In genomic region chr19:13366529-13367143, GRCh38 we compare ENCODE assay signal across 9 cellular contexts.
DNase-seq lines count a peak whose midpoint lies in the region; ATAC-seq, FAIRE-seq and TF ChIP-seq lines count a peak whose summit lies in the region.
"Had no signal": no experiment of that assay in that cellular context is flagged by ENCODE, and none has a peak within 500 bp of the region (broad histone marks: within the 10 kb centered on the region; RNA-seq: fewer than 3 reads in every experiment).

No MANE protein-coding gene starts in this region.

- no peak for TF ChIP-seq POLR2A in GM12892 (IDR thresholded peaks at IDR 0.05; ENCODE audit: low read depth, low read length)

- peak; percentile 8 to 64 for DNase-seq in NCI-H524 (lab: John Stamatoyannopoulos, UW)
- DNase-seq in NCI-H524 treated with DMSO at 0.1 percent for 48 hours (lab: John Stamatoyannopoulos, UW), result no peak
- peak; percentile 44 for DNase-seq in NCI-H69 (lab: John Stamatoyannopoulos, UW)
- peak; percentile 58 for DNase-seq in dermis blood vessel endothelial cell
- peak; percentile 35 for DNase-seq in retina
- DNase-seq in T-helper 9 cell, result no peak
- no peak for DNase-seq in GM12892 (ENCODE audit: insufficient read length)
- DNase-seq: testis had no signal

- ATAC-seq in GM19324 (IDR thresholded peaks at IDR 0.05; ENCODE audit: low FRiP score, unreplicated experiment), result no peak

- FAIRE-seq in GM12892 (lab: Jason Lieb, UNC), result no peak

Comparison
In these comparisons a context has a peak if more than half of its experiments do, and no peak if none do; other contexts are left out.
1. DNase-seq: peak in NCI-H524 (2 of 2), NCI-H69 (single experiment), dermis blood vessel endothelial cell (single experiment) and retina (single experiment); none in NCI-H524 treated with DMSO at 0.1 percent for 48 hours (single experiment), T-helper 9 cell (single experiment) and GM12892 (single experiment).